Comparison of ENCODE assay signal across 9 cellular contexts in the genomic region with DNA sequence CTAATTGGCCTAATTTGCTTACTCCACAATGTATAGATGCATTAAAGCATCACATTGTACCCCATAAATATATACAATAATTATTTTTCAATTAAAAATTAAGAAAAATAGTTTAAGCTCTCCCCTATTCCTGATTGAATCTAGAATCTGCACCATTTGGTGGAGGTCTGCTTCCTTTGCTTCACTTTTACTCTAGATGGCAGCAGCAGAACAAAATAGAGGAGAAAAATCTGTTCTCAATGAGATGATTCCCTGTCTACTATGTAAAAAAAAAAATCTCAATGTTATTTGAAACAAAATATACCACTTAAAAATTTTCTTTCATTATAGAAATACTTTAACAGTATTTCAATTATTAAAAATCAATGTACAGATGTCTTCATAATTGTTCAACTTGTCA.
DNase-seq lines count a peak whose midpoint lies in the region; ATAC-seq and TF ChIP-seq lines count a peak whose summit lies in the region.
"Had no signal": no experiment of that assay in that cellular context is flagged by ENCODE, and none has a peak within 500 bp of the region (broad histone marks: within the 10 kb centered on the region; RNA-seq: fewer than 3 reads in every experiment).

No MANE protein-coding gene starts in this region.

- H3F3A ChIP-seq in OCI-LY1 (ENCODE audit: insufficient read depth, low read length): no peaks in the 10 kb centered on the region

- no peaks in the 10 kb centered on the region for H3K9me3 Mint-ChIP-seq in effector memory CD8-positive, alpha-beta T cell
- H3K9me3 Mint-ChIP-seq: central memory CD8-positive, alpha-beta T cell had no signal

- H2AFZ ChIP-seq in OCI-LY1 (ENCODE audit: low read length): no peak overlapping the region

- no peak overlapping the region for H3K27ac ChIP-seq in OCI-LY1 (ENCODE audit: low read depth, low read length, poor library complexity, severe bottlenecking)
- H3K27ac ChIP-seq in suprapubic skin: no peak overlapping the region

- H4K20me1 ChIP-seq in OCI-LY1 (ENCODE audit: insufficient read depth, low read length): no peaks in the 10 kb centered on the region

- CTCF ChIA-PET in HEK293T (lab: Yijun Ruan, JAX): interaction anchor here (0.7 kb wide), 1 partner anchor 480 kb away, joined by 3 read pairs; no protein-coding TSS in a partner anchor

- no peak for ATAC-seq in T-helper 17 cell
- ATAC-seq in effector memory CD8-positive, alpha-beta T cell (replicated peaks): no peak

- no peaks in the 10 kb centered on the region for H3K36me3 Mint-ChIP-seq in T-helper 17 cell (ENCODE audit: low read depth)
- no peaks in the 10 kb centered on the region for H3K36me3 Mint-ChIP-seq in effector memory CD8-positive, alpha-beta T cell (ENCODE audit: insufficient read depth)

- no peak overlapping the region for H3K9ac ChIP-seq in OCI-LY1 (ENCODE audit: low read length)

- H3K9me2 ChIP-seq in OCI-LY1 (ENCODE audit: low read depth, low read length): no peaks in the 10 kb centered on the region

- no peak for TF ChIP-seq EP300 in suprapubic skin (IDR thresholded peaks at IDR 0.05)

- H3K9me3 ChIP-seq in OCI-LY1 (ENCODE audit: low read length) (no peaks in the 10 kb centered on the region), T-helper 17 cell (ENCODE audit: control insufficient read depth, low read length, poor library complexity, severe bottlenecking) (no peaks in the 10 kb centered on the region), suprapubic skin (no peaks in the 10 kb centered on the region)

- TF ChIP-seq CTCF in OCI-LY1 (IDR thresholded peaks at IDR 0.05; ENCODE audit: low read length) (peak; percentile 58), suprapubic skin (IDR thresholded peaks at IDR 0.05) (peak in 1 of 2 donors; percentile 8)

- DNase-seq in AG20443 (ENCODE audit: low spot score) (peak; percentile 32), HEK293T (ENCODE audit: extremely low spot score) (peak; percentile 19), foreskin melanocyte (peak; percentile 11), KG1 (lab: John Stamatoyannopoulos, UW) (no peak), T-helper 17 cell (no peak), suprapubic skin (ENCODE audit: low spot score in 2 of 2) (no peak)
- no peak for DNase-seq in effector memory CD8-positive, alpha-beta T cell

- no peaks in the 10 kb centered on the region for H3K79me2 ChIP-seq in OCI-LY1 (ENCODE audit: insufficient read depth, low read length)

- H3K27me3 Mint-ChIP-seq in T-helper 17 cell: peaks cover 17% of the 10 kb centered on the region
- H3K27me3 Mint-ChIP-seq in effector memory CD8-positive, alpha-beta T cell: peaks cover 6 to 29% of the 10 kb centered on the region in 2 donors

- H3K27me3 ChIP-seq in OCI-LY1 (ENCODE audit: insufficient read depth, low read length) (no peaks in the 10 kb centered on the region), suprapubic skin (no peaks in the 10 kb centered on the region)

- H3K36me3 ChIP-seq in OCI-LY1 (ENCODE audit: insufficient read depth, low read length) (no peaks in the 10 kb centered on the region), suprapubic skin (no peaks in the 10 kb centered on the region)

- H3K4me2 ChIP-seq in OCI-LY1 (ENCODE audit: low read length): no peak overlapping the region

- H3K4me3 ChIP-seq in OCI-LY1 (ENCODE audit: low read depth, low read length, poor library complexity, severe bottlenecking) (no peak overlapping the region), suprapubic skin (no peak overlapping the region)

- no peak overlapping the region for H3K4me3 Mint-ChIP-seq in T-helper 17 cell
- no peak overlapping the region for H3K4me3 Mint-ChIP-seq in effector memory CD8-positive, alpha-beta T cell
- H3K4me3 Mint-ChIP-seq: central memory CD8-positive, alpha-beta T cell had no signal

- H3K4me1 ChIP-seq in OCI-LY1 (ENCODE audit: insufficient read depth, low read length, severe bottlenecking) (no peaks in the 10 kb centered on the region), suprapubic skin (peaks cover 3% of the 10 kb centered on the region)

- H3K4me1 Mint-ChIP-seq in T-helper 17 cell: peaks cover 3% of the 10 kb centered on the region
- no peaks in the 10 kb centered on the region for H3K4me1 Mint-ChIP-seq in effector memory CD8-positive, alpha-beta T cell (ENCODE audit: low read depth in 2 of 2)
- H3K4me1 Mint-ChIP-seq: central memory CD8-positive, alpha-beta T cell had no signal

- H3K27ac Mint-ChIP-seq in T-helper 17 cell: no peak overlapping the region
- no peak overlapping the region for H3K27ac Mint-ChIP-seq in effector memory CD8-positive, alpha-beta T cell

- POLR2A ChIA-PET in HEK293T (lab: Yijun Ruan, JAX): no interaction called here

- TF ChIP-seq POLR2A in suprapubic skin (IDR thresholded peaks at IDR 0.05): no peak

TF ChIP-seq in HEK293T, 16 proteins besides CTCF, POLR2A, EP300 and RAD21:
- TF ChIP-seq NFRKB (IDR thresholded peaks at IDR 0.05): no peak
- TF ChIP-seq FOXM1 (IDR thresholded peaks at IDR 0.05; ENCODE audit: borderline replicate concordance): no peak
- TF ChIP-seq CTBP1 (IDR thresholded peaks at IDR 0.05; ENCODE audit: borderline replicate concordance): no peak
- no peak for TF ChIP-seq ZNF384 (IDR thresholded peaks at IDR 0.05)
- TF ChIP-seq FOXK2 (IDR thresholded peaks at IDR 0.05): no peak
- TF ChIP-seq ELF4 (IDR thresholded peaks at IDR 0.05): no peak
TF ChIP-seq in HEK293T: peak in this region for 0.

Comparison
In these comparisons a context has a peak if more than half of its experiments do, and no peak if none do; other contexts are left out.
1. DNase-seq: peak in AG20443 (single experiment), HEK293T (single experiment) and foreskin melanocyte (single experiment); none in KG1 (single experiment), T-helper 17 cell (0 of 3), suprapubic skin (0 of 2) and effector memory CD8-positive, alpha-beta T cell (0 of 3).